ENCODE assay signal across 9 cellular contexts in the genomic region with DNA sequence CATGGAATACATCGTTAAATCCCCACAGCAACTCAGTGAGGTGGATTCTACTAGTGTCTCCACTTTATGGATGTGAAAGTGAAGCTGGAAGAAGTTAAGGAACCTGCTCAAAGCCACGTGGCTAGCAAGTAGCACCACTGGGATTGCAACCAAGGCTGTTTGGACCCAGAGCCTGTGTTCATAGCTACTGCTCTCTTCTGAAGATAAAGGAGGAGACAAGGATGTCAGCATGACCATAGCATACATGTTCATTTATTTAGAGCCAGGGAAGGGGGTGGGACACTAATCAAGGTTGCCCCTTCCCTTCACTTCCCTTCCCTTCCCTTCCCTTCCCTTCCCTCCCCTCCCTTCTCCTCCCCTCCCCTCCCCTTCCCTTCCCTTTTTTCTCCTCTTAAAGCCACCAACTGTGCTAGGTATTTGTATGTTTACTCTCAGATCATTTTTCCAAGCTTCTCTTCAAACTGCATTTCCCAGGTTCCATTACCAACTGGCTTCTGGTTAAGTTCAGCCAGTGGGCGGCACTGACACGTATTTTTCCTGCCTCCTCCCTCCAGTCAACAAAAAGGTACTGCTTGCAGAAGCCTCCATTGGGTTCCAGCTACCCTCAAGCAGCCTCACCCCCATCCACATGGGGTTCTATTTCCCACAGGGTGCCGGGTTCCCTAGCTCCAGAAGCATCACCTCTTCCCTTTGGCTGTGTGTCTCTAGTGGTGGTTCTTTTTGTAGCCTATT.
A peak's percentile ranks its signal among the peaks of the same experiment; 100 is the strongest.
DNase-seq lines count a peak whose midpoint lies in the region; ATAC-seq and TF ChIP-seq lines count a peak whose summit lies in the region.
"Had no signal": no experiment of that assay in that cellular context is flagged by ENCODE, and none has a peak within 500 bp of the region (broad histone marks: within the 10 kb centered on the region; RNA-seq: fewer than 3 reads in every experiment).

No MANE protein-coding gene starts in this region.

- intact Hi-C loops in vagina (cut with DNase I): no loop called here

- no peak for TF ChIP-seq CTCF in vagina (IDR thresholded peaks at IDR 0.05)

- no peaks in the 10 kb centered on the region for H3K9me3 Mint-ChIP-seq in stimulated activated naive CD8-positive, alpha-beta T cell treated with anti-CD3 and anti-CD28 coated beads, Interleukin-15, Interleukin-2, amounts not matched to agents 100 ng/mL and 50 ng/mL, for 24 hours
- H3K9me3 Mint-ChIP-seq in activated T-cell treated with anti-CD3 and anti-CD28 coated beads, Interleukin-2, amount 50 U/mL, for 72 hours: peaks cover 0 to 2% of the 10 kb centered on the region in 2 donors

- peaks cover 69% of the 10 kb centered on the region for H3K4me1 Mint-ChIP-seq in stimulated activated naive CD8-positive, alpha-beta T cell treated with anti-CD3 and anti-CD28 coated beads, Interleukin-15, Interleukin-2, amounts not matched to agents 100 ng/mL and 50 ng/mL, for 24 hours (ENCODE audit: low read depth)
- H3K4me1 Mint-ChIP-seq in activated T-cell treated with anti-CD3 and anti-CD28 coated beads, Interleukin-2, amount 50 U/mL, for 72 hours (ENCODE audit: low read depth): peaks cover 52% of the 10 kb centered on the region

- no peaks in the 10 kb centered on the region for H3K36me3 Mint-ChIP-seq in stimulated activated naive CD8-positive, alpha-beta T cell treated with anti-CD3 and anti-CD28 coated beads, Interleukin-15, Interleukin-2, amounts not matched to agents 100 ng/mL and 50 ng/mL, for 24 hours (ENCODE audit: low read depth)
- peaks cover 0 to 2% of the 10 kb centered on the region in 2 donors for H3K36me3 Mint-ChIP-seq in activated T-cell treated with anti-CD3 and anti-CD28 coated beads, Interleukin-2, amount 50 U/mL, for 72 hours (ENCODE audit: insufficient read depth in 2 of 2)

- peak overlapping the region; percentile 94 for H3K27ac Mint-ChIP-seq in stimulated activated naive CD8-positive, alpha-beta T cell treated with anti-CD3 and anti-CD28 coated beads, Interleukin-15, Interleukin-2, amounts not matched to agents 100 ng/mL and 50 ng/mL, for 24 hours
- H3K27ac Mint-ChIP-seq in activated T-cell treated with anti-CD3 and anti-CD28 coated beads, Interleukin-2, amount 50 U/mL, for 72 hours: peak overlapping the region; percentile 51

- H3K27ac ChIP-seq in mesodermal cell (ENCODE audit: low read depth, low read length, severe bottlenecking): peak overlapping the region; percentile 92
- peak overlapping the region; percentile 68 for H3K27ac ChIP-seq in vagina
- H3K27ac ChIP-seq: VCaP had no signal

- ATAC-seq in stimulated activated naive CD8-positive, alpha-beta T cell treated with anti-CD3 and anti-CD28 coated beads, Interleukin-15, Interleukin-2, amounts not matched to agents 100 U/mL and 50 U/mL, for 24 hours: no peak
- ATAC-seq in activated T-cell treated with anti-CD3 and anti-CD28 coated beads, Interleukin-2, amount 50 U/mL, for 72 hours (replicated peaks in 1 of 2): no peak
- ATAC-seq in GM18498 (IDR thresholded peaks at IDR 0.05; ENCODE audit: unreplicated experiment): no peak

- no peaks in the 10 kb centered on the region for H3K27me3 ChIP-seq in vagina

- H3K36me3 ChIP-seq in mesodermal cell (ENCODE audit: control insufficient read depth, insufficient read depth, low read length): no peaks in the 10 kb centered on the region
- H3K36me3 ChIP-seq in vagina: no peaks in the 10 kb centered on the region

- H3K4me1 ChIP-seq in mesodermal cell (ENCODE audit: control insufficient read depth, insufficient read depth, low read length, poor library complexity, severe bottlenecking) (peaks cover 42% of the 10 kb centered on the region), vagina (peaks cover 31% of the 10 kb centered on the region)

- no peaks in the 10 kb centered on the region for H3K27me3 Mint-ChIP-seq in stimulated activated naive CD8-positive, alpha-beta T cell treated with anti-CD3 and anti-CD28 coated beads, Interleukin-15, Interleukin-2, amounts not matched to agents 100 ng/mL and 50 ng/mL, for 24 hours
- H3K27me3 Mint-ChIP-seq in activated T-cell treated with anti-CD3 and anti-CD28 coated beads, Interleukin-2, amount 50 U/mL, for 72 hours (ENCODE audit: low read depth): no peaks in the 10 kb centered on the region

- H3K4me3 Mint-ChIP-seq in stimulated activated naive CD8-positive, alpha-beta T cell treated with anti-CD3 and anti-CD28 coated beads, Interleukin-15, Interleukin-2, amounts not matched to agents 100 ng/mL and 50 ng/mL, for 24 hours: no peak overlapping the region
- H3K4me3 Mint-ChIP-seq in activated T-cell treated with anti-CD3 and anti-CD28 coated beads, Interleukin-2, amount 50 U/mL, for 72 hours: peak overlapping the region; percentile 62 to 77

- no peaks in the 10 kb centered on the region for H3K9me3 ChIP-seq in mesodermal cell (ENCODE audit: control insufficient read depth, low read length)
- no peaks in the 10 kb centered on the region for H3K9me3 ChIP-seq in vagina

- 47 to 49% methylated on average over 3 to 4 of the region's 5 CpGs for WGBS in mesodermal cell (ENCODE audit: insufficient coverage in 2 of 2), 2 experiments

- H3K4me3 ChIP-seq in mesodermal cell (ENCODE audit: extremely low read depth, insufficient read depth, low read length, poor library complexity, severe bottlenecking) (no peak overlapping the region), vagina (no peak overlapping the region)

- no peak for TF ChIP-seq POLR2A in vagina (IDR thresholded peaks at IDR 0.05)

- DNase-seq in stimulated activated naive CD8-positive, alpha-beta T cell treated with anti-CD3 and anti-CD28 coated beads, Interleukin-15, Interleukin-2, amounts not matched to agents 100 U/mL and 50 U/mL, for 24 hours: no peak
- no peak for DNase-seq in activated T-cell treated with anti-CD3 and anti-CD28 coated beads, Interleukin-2, amount 50 U/mL, for 72 hours
- no peak for DNase-seq in vagina (ENCODE audit: extremely low spot score in 2 of 2)
- no peak for DNase-seq in activated CD4-positive, CD25-positive, alpha-beta regulatory T cell (lab: John Stamatoyannopoulos, UW)
- DNase-seq in NCI-H187 treated with DMSO at 0.1 percent for 48 hours (lab: John Stamatoyannopoulos, UW): no peak
